33 cellular contexts compared by ENCODE assay signal in genomic region chrY:7674465-7674864, GRCh38.
A peak's percentile ranks its signal among the peaks of the same experiment; 100 is the strongest.
DNase-seq lines count a peak whose midpoint lies in the region; ATAC-seq lines count a peak whose summit lies in the region.
"Had no signal": no experiment of that assay in that cellular context is flagged by ENCODE, and none has a peak within 500 bp of the region (broad histone marks: within the 10 kb centered on the region; RNA-seq: fewer than 3 reads in every experiment).

No MANE protein-coding gene starts in this region.

- peak; percentile 18 for DNase-seq in GM03348 (ENCODE audit: low spot score)
- peak; percentile 1 for DNase-seq in NCI-H2171 treated with DMSO at 0.1 percent for 48 hours (lab: John Stamatoyannopoulos, UW)
- DNase-seq in epithelial cell of prostate (ENCODE audit: low read depth, low spot score), result no peak
- no peak for DNase-seq in stimulated activated CD4-positive, alpha-beta T cell treated with anti-CD3 and anti-CD28 coated beads, Interleukin-4, amount 100 ng/mL, for 1 hour
- DNase-seq in CD1c-positive myeloid dendritic cell (ENCODE audit: extremely low spot score), result no peak
- DNase-seq in NCI-H774 (lab: John Stamatoyannopoulos, UW), result no peak
- DNase-seq: activated CD4-positive, alpha-beta memory T cell treated with anti-CD3 and anti-CD28 coated beads, Interleukin-2, amount 10 ng/mL, durations not matched to agents 7 days and 5 days; activated CD8-positive, alpha-beta memory T cell treated with anti-CD3 and anti-CD28 coated beads, Interleukin-2, amount 50 U/mL, for 4 hours; activated naive CD4-positive, alpha-beta T cell treated with anti-CD3 and anti-CD28 coated beads for 36 hours; adrenal gland; CD8-positive, alpha-beta memory T cell; DMS 273 treated with DMSO at 0.1 percent for 48 hours; dorsolateral prefrontal cortex; left lung; MM.1S; NCI-H1417; NCI-H2029; NCI-H2227 treated with DMSO at 0.1 percent for 48 hours; NCI-H526; NK-92 treated with Interleukin-12 subunit alpha and Interleukin-12 subunit beta, amount 100 ng/mL, for 24 hours; pancreas; PC-9; retina; SHP77 treated with DMSO at 0.1 percent for 48 hours; stimulated activated naive CD4-positive, alpha-beta T cell; T-helper 2 cell; upper lobe of right lung had no signal

- peak overlapping the region; percentile 73 for H3K27ac ChIP-seq in epithelial cell of prostate
- H3K27ac ChIP-seq: adrenal gland, dorsolateral prefrontal cortex, KMS-11, left lung, neural progenitor cell, pancreas, PC-9, skin epidermis, suprapubic skin, upper lobe of right lung had no signal

- no peak for ATAC-seq in HG03520 (IDR thresholded peaks at IDR 0.05; ENCODE audit: unreplicated experiment)
- ATAC-seq: GM23338, left lung, pancreas, upper lobe of right lung had no signal

Comparison
In these comparisons a context has a peak if more than half of its experiments do, and no peak if none do; other contexts are left out.
1. DNase-seq: peak in GM03348 (single experiment) and NCI-H2171 treated with DMSO at 0.1 percent for 48 hours (single experiment); none in epithelial cell of prostate (single experiment), stimulated activated CD4-positive, alpha-beta T cell treated with anti-CD3 and anti-CD28 coated beads, Interleukin-4, amount 100 ng/mL, for 1 hour (single experiment), CD1c-positive myeloid dendritic cell (single experiment) and NCI-H774 (single experiment).